1 cellular context compared by ENCODE assay signal in the genomic region with DNA sequence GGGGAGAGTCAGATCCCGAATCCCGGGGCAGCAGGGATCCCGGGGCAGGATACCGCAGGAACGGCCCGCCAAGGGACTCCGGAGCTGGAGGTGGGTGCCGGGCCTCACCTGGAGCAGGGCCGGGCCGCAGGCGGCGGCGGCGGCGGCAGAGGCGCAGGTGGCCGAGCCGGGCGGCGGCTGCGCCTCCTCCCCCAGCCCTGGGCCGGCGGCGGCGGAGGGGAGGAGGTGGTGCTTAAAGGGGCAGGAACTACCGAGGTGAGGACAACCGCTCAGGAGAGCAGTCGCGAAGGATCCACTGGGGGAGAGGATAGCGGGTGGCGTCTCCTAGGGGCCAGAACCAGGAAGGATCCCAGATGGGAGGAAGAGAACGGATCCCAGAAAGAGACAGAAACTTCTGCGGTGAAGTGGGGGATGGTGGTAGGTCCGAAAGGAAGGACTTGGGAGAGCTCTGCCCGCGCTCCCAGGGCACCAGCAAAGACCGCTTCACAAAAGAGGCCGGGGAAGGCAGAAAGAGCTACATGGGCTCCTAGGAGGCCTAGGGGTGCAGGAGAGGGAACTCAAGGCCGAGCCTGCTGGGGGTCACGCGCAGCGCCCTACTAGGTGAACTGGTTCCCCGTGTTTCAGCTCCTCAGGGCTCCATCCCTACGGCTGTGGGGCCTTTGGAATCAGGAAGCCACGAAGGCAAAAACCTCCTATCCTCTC.
TF ChIP-seq lines count a peak whose summit lies in the region.

No MANE protein-coding gene starts in this region.

TF ChIP-seq in Ishikawa, 13 proteins besides CTCF, POLR2A, EP300 and RAD21 (continued from another document):
- TF ChIP-seq, protein P1, sequence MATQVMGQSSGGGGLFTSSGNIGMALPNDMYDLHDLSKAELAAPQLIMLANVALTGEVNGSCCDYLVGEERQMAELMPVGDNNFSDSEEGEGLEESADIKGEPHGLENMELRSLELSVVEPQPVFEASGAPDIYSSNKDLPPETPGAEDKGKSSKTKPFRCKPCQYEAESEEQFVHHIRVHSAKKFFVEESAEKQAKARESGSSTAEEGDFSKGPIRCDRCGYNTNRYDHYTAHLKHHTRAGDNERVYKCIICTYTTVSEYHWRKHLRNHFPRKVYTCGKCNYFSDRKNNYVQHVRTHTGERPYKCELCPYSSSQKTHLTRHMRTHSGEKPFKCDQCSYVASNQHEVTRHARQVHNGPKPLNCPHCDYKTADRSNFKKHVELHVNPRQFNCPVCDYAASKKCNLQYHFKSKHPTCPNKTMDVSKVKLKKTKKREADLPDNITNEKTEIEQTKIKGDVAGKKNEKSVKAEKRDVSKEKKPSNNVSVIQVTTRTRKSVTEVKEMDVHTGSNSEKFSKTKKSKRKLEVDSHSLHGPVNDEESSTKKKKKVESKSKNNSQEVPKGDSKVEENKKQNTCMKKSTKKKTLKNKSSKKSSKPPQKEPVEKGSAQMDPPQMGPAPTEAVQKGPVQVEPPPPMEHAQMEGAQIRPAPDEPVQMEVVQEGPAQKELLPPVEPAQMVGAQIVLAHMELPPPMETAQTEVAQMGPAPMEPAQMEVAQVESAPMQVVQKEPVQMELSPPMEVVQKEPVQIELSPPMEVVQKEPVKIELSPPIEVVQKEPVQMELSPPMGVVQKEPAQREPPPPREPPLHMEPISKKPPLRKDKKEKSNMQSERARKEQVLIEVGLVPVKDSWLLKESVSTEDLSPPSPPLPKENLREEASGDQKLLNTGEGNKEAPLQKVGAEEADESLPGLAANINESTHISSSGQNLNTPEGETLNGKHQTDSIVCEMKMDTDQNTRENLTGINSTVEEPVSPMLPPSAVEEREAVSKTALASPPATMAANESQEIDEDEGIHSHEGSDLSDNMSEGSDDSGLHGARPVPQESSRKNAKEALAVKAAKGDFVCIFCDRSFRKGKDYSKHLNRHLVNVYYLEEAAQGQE (IDR thresholded peaks at IDR 0.05; ENCODE audit: low read depth), result no peak
- TF ChIP-seq NFIC (IDR thresholded peaks at IDR 0.05) (no peak; the same call in 1 of the 2 replicates), FOXM1 (IDR thresholded peaks at IDR 0.05; ENCODE audit: borderline replicate concordance, low read depth) (no peak)
- TF ChIP-seq, protein P2, sequence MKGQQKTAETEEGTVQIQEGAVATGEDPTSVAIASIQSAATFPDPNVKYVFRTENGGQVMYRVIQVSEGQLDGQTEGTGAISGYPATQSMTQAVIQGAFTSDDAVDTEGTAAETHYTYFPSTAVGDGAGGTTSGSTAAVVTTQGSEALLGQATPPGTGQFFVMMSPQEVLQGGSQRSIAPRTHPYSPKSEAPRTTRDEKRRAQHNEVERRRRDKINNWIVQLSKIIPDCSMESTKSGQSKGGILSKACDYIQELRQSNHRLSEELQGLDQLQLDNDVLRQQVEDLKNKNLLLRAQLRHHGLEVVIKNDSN (IDR thresholded peaks at IDR 0.05), result no peak
TF ChIP-seq in Ishikawa: peak in this region for 2.
